Comparison of ENCODE assay signal across 8 cellular contexts in genomic region chr9:127965953-127966352, GRCh38. TPM values are rescaled to one million over a fixed set of nuclear protein-coding genes. Genes with fewer than 3 reads are reported as not detected.
DNase-seq lines count a peak whose midpoint lies in the region; ATAC-seq, FAIRE-seq and TF ChIP-seq lines count a peak whose summit lies in the region.

No MANE protein-coding gene starts in this region.

- no peak for TF ChIP-seq CTCF in HFFc6 (IDR thresholded peaks at IDR 0.05)

- DNase-seq in HFFc6, result no peak
- DNase-seq in activated T-helper 1 cell treated with anti-CD3 and anti-CD28 coated beads, Interleukin-12 subunit alpha, Interleukin-12 subunit beta, Interleukin-2, Interleukin-4 antibody, amounts not matched to agents 30 ng/mL and 10 ng/mL and 1 ng/mL, durations not matched to agents 14 hours and 24 hours and 36 hours (ENCODE audit: low spot score), result no peak
- no peak for DNase-seq in small intestine
- DNase-seq in HCEC 1CT, result no peak
- no peak for DNase-seq in stimulated activated CD4-positive, alpha-beta T cell treated with anti-CD3 and anti-CD28 coated beads, Interleukin-4, amount 100 ng/mL, for 4 hours
- DNase-seq in effector CD4-positive, alpha-beta T cell, result no peak

- 27 to 40% (median 39%) methylated on average over 6 of the region's 6 CpGs for WGBS in small intestine, 3 donors

- peak overlapping the region; percentile 72 for H3K4me3 Mint-ChIP-seq in HFFc6
- peak overlapping the region; percentile 77 for H3K4me3 Mint-ChIP-seq in activated T-helper 1 cell treated with anti-CD3 and anti-CD28 coated beads, Interleukin-12 subunit alpha, Interleukin-12 subunit beta, Interleukin-2, Interleukin-4 antibody, amounts not matched to agents 30 ng/mL and 10 ng/mL and 1 ng/mL, durations not matched to agents 14 hours and 24 hours and 36 hours

- H3K36me3 ChIP-seq in iPS-15b (ENCODE audit: control insufficient read depth, insufficient read depth, low read length) (peaks cover 8% of the 10 kb centered on the region), small intestine (ENCODE audit: control insufficient read depth in 2 of 2, insufficient read depth in 2 of 2, low read length in 2 of 2) (no peaks in the 10 kb centered on the region)

- H3K4me1 ChIP-seq in iPS-15b (ENCODE audit: control insufficient read depth, insufficient read depth, low read length) (no peaks in the 10 kb centered on the region), small intestine (ENCODE audit: control insufficient read depth in 2 of 2, insufficient read depth in 1 of 2, low read depth in 1 of 2, low read length in 1 of 2) (peaks cover 30 to 48% of the 10 kb centered on the region in 2 donors)

- ATAC-seq in HG03439 (IDR thresholded peaks at IDR 0.05; ENCODE audit: unreplicated experiment), result no peak

- peaks cover 3% of the 10 kb centered on the region for H3K27me3 Mint-ChIP-seq in HFFc6 (ENCODE audit: insufficient read depth)
- no peaks in the 10 kb centered on the region for H3K27me3 Mint-ChIP-seq in activated T-helper 1 cell treated with anti-CD3 and anti-CD28 coated beads, Interleukin-12 subunit alpha, Interleukin-12 subunit beta, Interleukin-2, Interleukin-4 antibody, amounts not matched to agents 30 ng/mL and 10 ng/mL and 1 ng/mL, durations not matched to agents 14 hours and 24 hours and 36 hours (ENCODE audit: insufficient read depth)

- peaks cover 79% of the 10 kb centered on the region for H3K4me1 Mint-ChIP-seq in HFFc6 (ENCODE audit: low read depth)
- peaks cover 86% of the 10 kb centered on the region for H3K4me1 Mint-ChIP-seq in activated T-helper 1 cell treated with anti-CD3 and anti-CD28 coated beads, Interleukin-12 subunit alpha, Interleukin-12 subunit beta, Interleukin-2, Interleukin-4 antibody, amounts not matched to agents 30 ng/mL and 10 ng/mL and 1 ng/mL, durations not matched to agents 14 hours and 24 hours and 36 hours (ENCODE audit: low read depth)

- H3K27me3 ChIP-seq in iPS-15b (ENCODE audit: control insufficient read depth, insufficient read depth, low read length) (no peaks in the 10 kb centered on the region), small intestine (ENCODE audit: control insufficient read depth in 2 of 2, insufficient read depth in 2 of 2, low read length in 2 of 2) (no peaks in the 10 kb centered on the region)

- no peaks in the 10 kb centered on the region for H3K36me3 Mint-ChIP-seq in HFFc6 (ENCODE audit: low read depth)
- H3K36me3 Mint-ChIP-seq in activated T-helper 1 cell treated with anti-CD3 and anti-CD28 coated beads, Interleukin-12 subunit alpha, Interleukin-12 subunit beta, Interleukin-2, Interleukin-4 antibody, amounts not matched to agents 30 ng/mL and 10 ng/mL and 1 ng/mL, durations not matched to agents 14 hours and 24 hours and 36 hours (ENCODE audit: low read depth), result peaks cover 22% of the 10 kb centered on the region

- H3K9me3 ChIP-seq in iPS-15b (ENCODE audit: control insufficient read depth, insufficient read depth, low read length), result no peaks in the 10 kb centered on the region
- H3K9me3 ChIP-seq in small intestine (ENCODE audit: control insufficient read depth, low read depth), result no peaks in the 10 kb centered on the region

- intact Hi-C loops in activated T-helper 1 cell treated with anti-CD3 and anti-CD28 coated beads, Interleukin-12 subunit alpha, Interleukin-12 subunit beta, Interleukin-2, Interleukin-4 antibody, amounts not matched to agents 30 ng/mL and 10 ng/mL and 1 ng/mL, durations not matched to agents 14 hours and 24 hours and 36 hours (cut with micrococcal nuclease), result no loop called here

- peak overlapping the region; percentile 88 for H3K27ac Mint-ChIP-seq in HFFc6
- H3K27ac Mint-ChIP-seq in activated T-helper 1 cell treated with anti-CD3 and anti-CD28 coated beads, Interleukin-12 subunit alpha, Interleukin-12 subunit beta, Interleukin-2, Interleukin-4 antibody, amounts not matched to agents 30 ng/mL and 10 ng/mL and 1 ng/mL, durations not matched to agents 14 hours and 24 hours and 36 hours, result no peak overlapping the region

- H3K4me3 ChIP-seq in iPS-15b (ENCODE audit: low read depth, low read length) (no peak overlapping the region), small intestine (ENCODE audit: low read depth in 1 of 2, low read length in 2 of 2) (no peak overlapping the region)

- peak overlapping the region; percentile 93 to 94 for H3K27ac ChIP-seq in small intestine (ENCODE audit: low read depth in 1 of 2, low read length in 1 of 2)

- FAIRE-seq in small intestine (lab: Jason Lieb, UNC), result no peak

- no peaks in the 10 kb centered on the region for H3K9me3 Mint-ChIP-seq in HFFc6
- H3K9me3 Mint-ChIP-seq in activated T-helper 1 cell treated with anti-CD3 and anti-CD28 coated beads, Interleukin-12 subunit alpha, Interleukin-12 subunit beta, Interleukin-2, Interleukin-4 antibody, amounts not matched to agents 30 ng/mL and 10 ng/mL and 1 ng/mL, durations not matched to agents 14 hours and 24 hours and 36 hours, result no peaks in the 10 kb centered on the region

- H3K9ac ChIP-seq in iPS-15b (ENCODE audit: low read depth, low read length), result peak overlapping the region; percentile 54

RNA-seq across cellular contexts. Expression of gene EEIG1, which starts 14.8 kb away (rescaled TPM):
- total RNA-seq in HFFc6 (2021; fragmentation: NEBNext Ultra II Directional; extraction: Animal tissue kit (Norgen Biotek cat#: 25700)), result 10 to 100 TPM; 26.7 to 35.4 (median 29.3) TPM
- total RNA-seq in activated T-helper 1 cell treated with anti-CD3 and anti-CD28 coated beads, Interleukin-12 subunit alpha, Interleukin-12 subunit beta, Interleukin-2, Interleukin-4 antibody, amounts not matched to agents 30 ng/mL and 10 ng/mL and 1 ng/mL, durations not matched to agents 14 hours and 24 hours and 36 hours, result 39.8 and 43.4 TPM in 2 replicates
- polyA plus RNA-seq in small intestine, result 100 to 1,000 TPM in 1 of 3 donors, 10 to 100 TPM in 2; 43.9 to 123 (median 69.4) TPM

RNA-seq across cellular contexts. Expression of gene DPM2, which starts 28.3 kb away (rescaled TPM):
- total RNA-seq in HFFc6 (2021; fragmentation: NEBNext Ultra II Directional; extraction: Animal tissue kit (Norgen Biotek cat#: 25700)), result 10 to 100 TPM; 42.5 to 49.6 (median 47.1) TPM
- total RNA-seq in activated T-helper 1 cell treated with anti-CD3 and anti-CD28 coated beads, Interleukin-12 subunit alpha, Interleukin-12 subunit beta, Interleukin-2, Interleukin-4 antibody, amounts not matched to agents 30 ng/mL and 10 ng/mL and 1 ng/mL, durations not matched to agents 14 hours and 24 hours and 36 hours, result 62.6 and 70.2 TPM in 2 replicates
- polyA plus RNA-seq in small intestine, result 10 to 100 TPM; 23.2 to 46.0 (median 37.8) TPM

RNA-seq across cellular contexts. Expression of gene PIP5KL1, which starts 35.4 kb away (rescaled TPM):
- 1 to 10 TPM; 1.7 to 3.1 (median 2.1) TPM for total RNA-seq in HFFc6 (2021; fragmentation: NEBNext Ultra II Directional; extraction: Animal tissue kit (Norgen Biotek cat#: 25700))
- 1.1 and 1.2 TPM in 2 replicates for total RNA-seq in activated T-helper 1 cell treated with anti-CD3 and anti-CD28 coated beads, Interleukin-12 subunit alpha, Interleukin-12 subunit beta, Interleukin-2, Interleukin-4 antibody, amounts not matched to agents 30 ng/mL and 10 ng/mL and 1 ng/mL, durations not matched to agents 14 hours and 24 hours and 36 hours
- under 1 TPM in 2 of 3 donors, not detected in 1; 0.60 to 0.81 TPM for polyA plus RNA-seq in small intestine

RNA-seq across cellular contexts. Expression of gene ST6GALNAC4, which starts 49.1 kb away (rescaled TPM):
- total RNA-seq in HFFc6 (2021; fragmentation: NEBNext Ultra II Directional; extraction: Animal tissue kit (Norgen Biotek cat#: 25700)), result 10 to 100 TPM; 22.9 to 33.4 (median 27.7) TPM
- 30.8 and 31.6 TPM in 2 replicates for total RNA-seq in activated T-helper 1 cell treated with anti-CD3 and anti-CD28 coated beads, Interleukin-12 subunit alpha, Interleukin-12 subunit beta, Interleukin-2, Interleukin-4 antibody, amounts not matched to agents 30 ng/mL and 10 ng/mL and 1 ng/mL, durations not matched to agents 14 hours and 24 hours and 36 hours
- 10 to 100 TPM; 20.4 to 34.7 (median 24.6) TPM for polyA plus RNA-seq in small intestine
